Comparison of ENCODE assay signal across 8 cellular contexts in the genomic region with DNA sequence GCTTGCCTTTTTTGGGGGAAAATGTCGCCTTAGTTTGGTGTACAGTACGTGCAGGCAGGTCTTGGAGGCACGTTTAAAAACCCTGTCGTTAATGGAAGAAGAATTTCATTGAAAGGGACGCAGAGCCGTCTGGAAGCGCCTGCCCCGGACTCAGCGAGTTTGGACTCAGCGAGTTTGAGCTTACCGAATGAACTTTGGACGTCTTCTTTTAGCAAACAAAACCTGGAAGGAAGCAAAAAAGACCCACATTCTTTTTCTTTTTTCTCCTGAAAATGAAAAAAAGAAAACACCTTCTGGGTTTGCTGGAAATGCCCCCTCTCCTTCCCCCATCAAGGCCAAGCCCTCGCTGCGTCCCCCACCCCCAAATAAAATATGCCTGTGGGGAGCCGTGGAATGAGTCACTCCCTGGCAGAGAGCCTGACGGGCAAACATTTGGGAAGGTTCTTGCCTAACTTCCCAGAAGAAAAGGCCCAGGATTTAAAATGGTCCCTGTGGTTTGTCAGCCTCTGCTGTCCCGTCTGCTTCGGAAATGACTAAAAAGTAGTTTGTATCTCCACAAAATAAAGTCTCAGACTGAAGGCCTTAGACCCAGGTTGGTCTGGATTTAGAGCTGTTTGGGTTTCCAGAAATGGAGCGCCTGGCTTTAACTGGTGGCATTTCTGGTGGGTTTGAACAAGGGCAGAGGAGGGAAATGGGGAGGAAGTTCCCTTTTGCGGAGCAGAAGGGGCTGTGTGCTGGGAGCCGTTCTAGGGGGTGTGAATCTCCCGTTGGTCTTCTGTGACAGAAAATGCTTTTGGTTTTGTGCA. TPM values are rescaled to one million over a fixed set of nuclear protein-coding genes. Genes with fewer than 3 reads are reported as not detected.
A peak's percentile ranks its signal among the peaks of the same experiment; 100 is the strongest.
DNase-seq lines count a peak whose midpoint lies in the region; ATAC-seq, FAIRE-seq and TF ChIP-seq lines count a peak whose summit lies in the region.

No MANE protein-coding gene starts in this region.

- no peaks in the 10 kb centered on the region for H3K27me3 Mint-ChIP-seq in astrocyte (ENCODE audit: low read depth, unreplicated experiment)

- FAIRE-seq in astrocyte (lab: Jason Lieb, UNC): no peak
- no peak for FAIRE-seq in small intestine (lab: Jason Lieb, UNC)

- H3K4me2 ChIP-seq in astrocyte (ENCODE audit: low read length): peak overlapping the region; percentile 96

- 10 to 21% (median 18%) methylated on average over 22 of the region's 22 CpGs for WGBS in small intestine, 3 donors

- H3K4me1 Mint-ChIP-seq in astrocyte (ENCODE audit: low read depth, unreplicated experiment): peaks cover 46% of the 10 kb centered on the region

- peak overlapping the region; percentile 97 for H3K27ac ChIP-seq in astrocyte (ENCODE audit: low read depth, low read length)
- H3K27ac ChIP-seq in small intestine (ENCODE audit: low read depth in 1 of 2, low read length in 1 of 2): peak overlapping the region; percentile 90 to 97

- no peaks in the 10 kb centered on the region for H3K27me3 ChIP-seq in astrocyte (ENCODE audit: insufficient read depth, low read length)
- no peaks in the 10 kb centered on the region for H3K27me3 ChIP-seq in small intestine (ENCODE audit: control insufficient read depth in 2 of 2, insufficient read depth in 2 of 2, low read length in 2 of 2)

- no peak for TF ChIP-seq CTCF in astrocyte (IDR thresholded peaks at IDR 0.05; ENCODE audit: insufficient read depth, low read depth, low read length)

- ATAC-seq in GM19035 (IDR thresholded peaks at IDR 0.05; ENCODE audit: unreplicated experiment): no peak

- H3K4me1 ChIP-seq in astrocyte (ENCODE audit: insufficient read depth, low read length) (peaks cover 67% of the 10 kb centered on the region), small intestine (ENCODE audit: control insufficient read depth in 2 of 2, insufficient read depth in 1 of 2, low read depth in 1 of 2, low read length in 1 of 2) (peaks cover 3 to 27% of the 10 kb centered on the region in 2 donors)

- peak overlapping the region; percentile 95 for H3K9ac ChIP-seq in astrocyte (ENCODE audit: low read length)

- H3K36me3 ChIP-seq in astrocyte (ENCODE audit: insufficient read depth, low read length) (peaks cover 2% of the 10 kb centered on the region), small intestine (ENCODE audit: control insufficient read depth in 2 of 2, insufficient read depth in 2 of 2, low read length in 2 of 2) (no peaks in the 10 kb centered on the region)

- peak overlapping the region; percentile 99 for H3K27ac Mint-ChIP-seq in astrocyte (ENCODE audit: unreplicated experiment)

- H3K9me3 Mint-ChIP-seq in astrocyte (ENCODE audit: unreplicated experiment): no peaks in the 10 kb centered on the region

- H3K36me3 Mint-ChIP-seq in astrocyte (ENCODE audit: low read depth, unreplicated experiment): peaks cover 2% of the 10 kb centered on the region

- DNase-seq in DMS 273 treated with DMSO at 0.1 percent for 48 hours (lab: John Stamatoyannopoulos, UW): peak; percentile 26
- DNase-seq in Kasumi-1 (lab: John Stamatoyannopoulos, UW): peak; percentile 42 to 75
- peak; percentile 90 for DNase-seq in astrocyte (ENCODE audit: low read depth)
- peak; percentile 23 for DNase-seq in inferior parietal cortex (ENCODE audit: extremely low spot score)
- peak; percentile 81 for DNase-seq in small intestine
- no peak for DNase-seq in NCI-H1092 treated with DMSO at 0.1 percent for 48 hours (lab: John Stamatoyannopoulos, UW)
- DNase-seq in stimulated activated CD4-positive, alpha-beta T cell treated with anti-CD3 and anti-CD28 coated beads, Interleukin-4, amount 100 ng/mL, for 24 hours: no peak

- no peaks in the 10 kb centered on the region for H3K9me3 ChIP-seq in astrocyte (ENCODE audit: insufficient read depth, low read depth, low read length)
- no peaks in the 10 kb centered on the region for H3K9me3 ChIP-seq in small intestine (ENCODE audit: control insufficient read depth, low read depth)

- H3K4me3 Mint-ChIP-seq in astrocyte (ENCODE audit: unreplicated experiment): peak overlapping the region; percentile 93

- H2AFZ ChIP-seq in astrocyte (ENCODE audit: low read depth, low read length): no peak overlapping the region

- H4K20me1 ChIP-seq in astrocyte (ENCODE audit: insufficient read depth, low read length): peaks cover 41% of the 10 kb centered on the region

- H3K4me3 ChIP-seq in astrocyte (ENCODE audit: insufficient read depth, low read depth, low read length): peak overlapping the region; percentile 90
- H3K4me3 ChIP-seq in small intestine (ENCODE audit: low read depth in 1 of 2, low read length in 2 of 2): peak overlapping the region; percentile 20 to 94

- H3K79me2 ChIP-seq in astrocyte (ENCODE audit: insufficient read depth, low read length): peaks cover 67% of the 10 kb centered on the region

RNA-seq across cellular contexts. Expression of gene NEK6, which starts 1.7 kb away (rescaled TPM):
- 55.7 and 76.8 TPM in 2 replicates for total RNA-seq in astrocyte
- 10 to 100 TPM in 2 of 3 donors, 1 to 10 TPM in 1; 9.7 to 28.9 (median 18.3) TPM for polyA plus RNA-seq in small intestine

Comparison
In these comparisons a context has a peak if more than half of its experiments do, and no peak if none do; other contexts are left out.
1. DNase-seq: peak in DMS 273 treated with DMSO at 0.1 percent for 48 hours (single experiment), Kasumi-1 (2 of 2), astrocyte (single experiment), inferior parietal cortex (single experiment) and small intestine (single experiment); none in NCI-H1092 treated with DMSO at 0.1 percent for 48 hours (single experiment) and stimulated activated CD4-positive, alpha-beta T cell treated with anti-CD3 and anti-CD28 coated beads, Interleukin-4, amount 100 ng/mL, for 24 hours (single experiment).